ENCODE assay signal across 8 cellular contexts in the genomic region with DNA sequence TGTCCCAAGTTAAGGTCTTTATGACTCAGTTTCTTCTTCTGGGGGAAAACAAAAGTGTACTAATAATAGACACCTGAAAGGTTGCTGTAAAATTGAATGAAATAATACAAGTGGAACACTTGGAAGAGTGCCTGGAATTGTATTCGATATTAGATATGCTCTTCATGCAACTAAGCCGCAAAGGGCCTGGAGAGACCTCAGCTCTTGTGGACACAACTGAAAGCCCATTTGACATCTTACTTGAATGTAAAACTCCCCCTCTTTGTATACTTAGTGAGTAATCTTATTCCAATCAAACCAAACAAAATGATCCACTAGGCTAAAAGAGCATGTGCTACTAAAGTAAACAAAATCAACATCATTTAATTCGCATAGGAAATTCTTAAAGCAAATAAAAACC. TPM values are rescaled to one million over a fixed set of nuclear protein-coding genes. Genes with fewer than 3 reads are reported as not detected.
DNase-seq lines count a peak whose midpoint lies in the region; ATAC-seq and TF ChIP-seq lines count a peak whose summit lies in the region.

No MANE protein-coding gene starts in this region.

- H3K27ac ChIP-seq in SJSA1, result no peak overlapping the region

- peaks cover 7% of the 10 kb centered on the region for H3K27me3 Mint-ChIP-seq in T-helper 1 cell treated with Interleukin-12 subunit alpha and Interleukin-12 subunit beta and Interleukin-4 antibody, amounts not matched to agents 30 μg/mL and 1 μg/mL, for 36 hours (ENCODE audit: low read depth)
- no peaks in the 10 kb centered on the region for H3K27me3 Mint-ChIP-seq in stimulated activated naive B cell treated with anti-CD40 and anti-IgM and Interleukin-4, amounts not matched to agents 10 μg/mL and 1 μg/mL and 100 μg/mL, for 72 hours

- peak overlapping the region; percentile 83 for H3K4me3 Mint-ChIP-seq in T-helper 1 cell treated with Interleukin-12 subunit alpha and Interleukin-12 subunit beta and Interleukin-4 antibody, amounts not matched to agents 30 μg/mL and 1 μg/mL, for 36 hours
- H3K4me3 Mint-ChIP-seq in stimulated activated naive B cell treated with anti-CD40 and anti-IgM and Interleukin-4, amounts not matched to agents 10 μg/mL and 1 μg/mL and 100 μg/mL, for 72 hours, result peak overlapping the region; percentile 93 to 99

- H3K27me3 ChIP-seq in SJSA1 (replicated peaks), result no peaks in the 10 kb centered on the region

- DNase-seq in T-helper 1 cell (no peak), SJSA1 (ENCODE audit: low read depth in 1 of 2, low spot score in 2 of 2) (no peak), fibroblast of mammary gland (ENCODE audit: low read depth) (peak; percentile 54), T1000 (lab: John Stamatoyannopoulos, UW) (no peak)
- DNase-seq in stimulated activated naive B cell treated with anti-CD40 and anti-IgM and Interleukin-4, amounts not matched to agents 10 μg/mL and 1 μg/mL and 100 μg/mL, for 72 hours, result no peak

- ATAC-seq in stimulated activated naive B cell treated with anti-CD40 and anti-IgM and Interleukin-4, amounts not matched to agents 10 μg/mL and 1 μg/mL and 100 μg/mL, for 72 hours (replicated peaks), result no peak
- ATAC-seq in GM18861 (IDR thresholded peaks at IDR 0.05; ENCODE audit: unreplicated experiment) (no peak), HG02588 (IDR thresholded peaks at IDR 0.05; ENCODE audit: unreplicated experiment) (no peak)

- peaks cover 13% of the 10 kb centered on the region for H3K4me1 Mint-ChIP-seq in T-helper 1 cell treated with Interleukin-12 subunit alpha and Interleukin-12 subunit beta and Interleukin-4 antibody, amounts not matched to agents 30 μg/mL and 1 μg/mL, for 36 hours (ENCODE audit: low read depth)
- peaks cover 2 to 6% of the 10 kb centered on the region in 2 donors for H3K4me1 Mint-ChIP-seq in stimulated activated naive B cell treated with anti-CD40 and anti-IgM and Interleukin-4, amounts not matched to agents 10 μg/mL and 1 μg/mL and 100 μg/mL, for 72 hours

- H3K9me3 Mint-ChIP-seq in T-helper 1 cell treated with Interleukin-12 subunit alpha and Interleukin-12 subunit beta and Interleukin-4 antibody, amounts not matched to agents 30 μg/mL and 1 μg/mL, for 36 hours, result no peaks in the 10 kb centered on the region
- no peaks in the 10 kb centered on the region for H3K9me3 Mint-ChIP-seq in stimulated activated naive B cell treated with anti-CD40 and anti-IgM and Interleukin-4, amounts not matched to agents 10 μg/mL and 1 μg/mL and 100 μg/mL, for 72 hours

- H3K27ac Mint-ChIP-seq in T-helper 1 cell treated with Interleukin-12 subunit alpha and Interleukin-12 subunit beta and Interleukin-4 antibody, amounts not matched to agents 30 μg/mL and 1 μg/mL, for 36 hours, result peak overlapping the region; percentile 43
- H3K27ac Mint-ChIP-seq in stimulated activated naive B cell treated with anti-CD40 and anti-IgM and Interleukin-4, amounts not matched to agents 10 μg/mL and 1 μg/mL and 100 μg/mL, for 72 hours, result no peak overlapping the region

- H3K36me3 ChIP-seq in SJSA1, result no peaks in the 10 kb centered on the region

- peaks cover 5% of the 10 kb centered on the region for H3K4me1 ChIP-seq in SJSA1 (replicated peaks)

- no peaks in the 10 kb centered on the region for H3K9me3 ChIP-seq in SJSA1 (replicated peaks)

- no peaks in the 10 kb centered on the region for H3K36me3 Mint-ChIP-seq in T-helper 1 cell treated with Interleukin-12 subunit alpha and Interleukin-12 subunit beta and Interleukin-4 antibody, amounts not matched to agents 30 μg/mL and 1 μg/mL, for 36 hours (ENCODE audit: low read depth)
- H3K36me3 Mint-ChIP-seq in stimulated activated naive B cell treated with anti-CD40 and anti-IgM and Interleukin-4, amounts not matched to agents 10 μg/mL and 1 μg/mL and 100 μg/mL, for 72 hours, result no peaks in the 10 kb centered on the region

- TF ChIP-seq CTCF in fibroblast of mammary gland (conservative IDR thresholded peaks at IDR 0.05; ENCODE audit: control insufficient read depth, insufficient read depth, low read depth, low read length), result no peak

- H3K4me3 ChIP-seq in SJSA1, result peak overlapping the region; percentile 54
- peak overlapping the region; percentile 82 for H3K4me3 ChIP-seq in fibroblast of mammary gland (ENCODE audit: control insufficient read depth, low read depth, low read length)

RNA-seq across cellular contexts. Expression of a gene that starts 0.5 kb away (rescaled TPM):
- 2.9 and 3.1 TPM in 2 replicates for total RNA-seq in SJSA1 (2014; rRNA removed; shearing (Covaris generic))
